In genomic region chr17:8409966-8410881, GRCh38 we compare ENCODE assay signal across 8 cellular contexts. TPM values are rescaled to one million over a fixed set of nuclear protein-coding genes. Genes with fewer than 3 reads are reported as not detected.
DNase-seq lines count a peak whose midpoint lies in the region; ATAC-seq and TF ChIP-seq lines count a peak whose summit lies in the region.
"Had no signal": no experiment of that assay in that cellular context is flagged by ENCODE, and none has a peak within 500 bp of the region (broad histone marks: within the 10 kb centered on the region; RNA-seq: fewer than 3 reads in every experiment).

No MANE protein-coding gene starts in this region.

- peak; percentile 87 for TF ChIP-seq CTCF in GM12874 (IDR thresholded peaks at IDR 0.05; ENCODE audit: insufficient read depth, low read depth, low read length)
- peak; percentile 84 for TF ChIP-seq CTCF in astrocyte of the cerebellum (IDR thresholded peaks at IDR 0.05; ENCODE audit: low read depth, low read length, missing control alignments)

- H3K4me3 ChIP-seq in astrocyte of the cerebellum (ENCODE audit: low read depth, low read length) = no peak overlapping the region

- ATAC-seq in sciatic nerve (peak; percentile 94), GM18873 (IDR thresholded peaks at IDR 0.05; ENCODE audit: low FRiP score, unreplicated experiment) (no peak)

- in situ Hi-C loops in astrocyte of the cerebellum (cut with HindIII; ENCODE audit: low sequenced_read_pairs) = loop anchor here (25.0 kb wide), 1 partner anchor 352 kb away; the partner anchor contains the start of gene SPDYE4

- intact Hi-C loops in sciatic nerve (cut with DNase I) = loop anchor here (5.0 kb wide), 1 partner anchor 332 kb away; the partner anchor contains the start of gene CCDC42

- DNase-seq in NCI-H187 (lab: John Stamatoyannopoulos, UW) (peak; percentile 19 to 41), T-helper 9 cell (peak; percentile 87), astrocyte of the cerebellum (ENCODE audit: low read depth) (peak; percentile 79), hepatic stellate cell (ENCODE audit: low spot score) (peak; percentile 78), sciatic nerve (ENCODE audit: low spot score) (peak; percentile 97)

RNA-seq across cellular contexts. Expression of gene RNF222, which starts 12.6 kb away (rescaled TPM):
- total RNA-seq in sciatic nerve = not detected
- total RNA-seq: urinary bladder had no signal

RNA-seq across cellular contexts. Expression of gene NDEL1, which starts 25.5 kb away (rescaled TPM):
- total RNA-seq in sciatic nerve = 86.7 TPM

RNA-seq across cellular contexts. Expression of gene RPL26, which starts 27.2 kb away (rescaled TPM):
- total RNA-seq in sciatic nerve = 1,229 TPM

Comparison
In these comparisons a context has a peak if more than half of its experiments do, and no peak if none do; other contexts are left out.
1. DNase-seq: peak in every context shown above with its lines; median percentile 97 in sciatic nerve; 87 in T-helper 9 cell; 79 in astrocyte of the cerebellum; 78 in hepatic stellate cell; 30 in NCI-H187.